ENCODE assay signal across 25 cellular contexts in the genomic region with DNA sequence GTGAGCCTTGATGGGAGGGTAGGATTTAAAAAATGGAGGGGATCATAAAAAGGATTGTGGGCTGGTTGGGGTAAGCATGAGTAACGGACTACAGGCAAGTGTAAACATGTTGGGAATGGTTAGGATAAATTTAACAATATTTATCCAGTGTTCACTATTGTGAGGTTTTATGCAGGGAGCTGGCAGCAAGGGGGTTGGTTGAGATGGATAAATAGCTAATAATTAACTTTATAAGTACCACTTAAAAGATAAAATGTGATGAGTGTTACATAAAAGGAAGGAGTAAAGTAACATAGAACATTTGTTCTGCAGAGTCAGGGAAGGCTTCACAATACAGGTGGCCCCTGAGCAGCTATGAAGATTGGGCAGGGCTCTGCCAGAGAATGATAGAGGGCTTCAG.
DNase-seq lines count a peak whose midpoint lies in the region; ATAC-seq and TF ChIP-seq lines count a peak whose summit lies in the region.
"Had no signal": no experiment of that assay in that cellular context is flagged by ENCODE, and none has a peak within 500 bp of the region (broad histone marks: within the 10 kb centered on the region; RNA-seq: fewer than 3 reads in every experiment).

No MANE protein-coding gene starts in this region.

- H3K9me3 ChIP-seq in stomach (no peaks in the 10 kb centered on the region), Karpas-422 (ENCODE audit: low read length) (no peaks in the 10 kb centered on the region)
- H3K9me3 ChIP-seq: lower lobe of right lung, tibial nerve had no signal

- no peak for TF ChIP-seq EP300 in stomach (IDR thresholded peaks at IDR 0.05)

- intact Hi-C loops in stomach (cut with DNase I; ENCODE audit: low total_unique reads): no loop called here

- DNase-seq in HT-29 (ENCODE audit: low spot score) (peak; percentile 80), NCI-H748 treated with DMSO at 0.1 percent for 48 hours (lab: John Stamatoyannopoulos, UW) (peak; percentile 34), glomerular visceral epithelial cell (ENCODE audit: extremely low spot score) (peak; percentile 37), stomach (no peak), Karpas-422 (no peak), mesenteric fat pad (ENCODE audit: low spot score) (no peak)
- DNase-seq: activated CD4-positive, alpha-beta T cell treated with anti-CD3 and anti-CD28 coated beads for 36 hours; activated CD8-positive, alpha-beta memory T cell treated with anti-CD3 and anti-CD28 coated beads for 24 hours; activated gamma-delta T cell treated with Interleukin-2 at 50 U/mL for 16 hours; activated T-cell treated with anti-CD3 and anti-CD28 coated beads, Interleukin-2, amount 50 U/mL, for 24 hours; CD4-positive, alpha-beta T cell; effector CD4-positive, alpha-beta T cell; erythroblast; immature natural killer cell; lower lobe of right lung; NCI-H1092; NCI-H2081; NCI-H446 treated with DMSO at 0.1 percent for 48 hours; NK-92 treated with Interleukin-12 subunit alpha and Interleukin-12 subunit beta, amount 100 ng/mL, for 24 hours; T-helper 17 cell had no signal

- H4K20me1 ChIP-seq in Karpas-422 (ENCODE audit: insufficient read depth, low read depth, low read length): no peaks in the 10 kb centered on the region

- H3K27me3 ChIP-seq in stomach: no peaks in the 10 kb centered on the region
- H3K27me3 ChIP-seq in Karpas-422 (ENCODE audit: low read length): no peaks in the 10 kb centered on the region
- H3K27me3 ChIP-seq: SJSA1, tibial nerve had no signal

- H2AFZ ChIP-seq in Karpas-422 (ENCODE audit: low read length): no peak overlapping the region

- H3K4me1 ChIP-seq in stomach (peaks cover 0 to 17% (median 2%) of the 10 kb centered on the region in 4 donors), Karpas-422 (ENCODE audit: low read length) (no peaks in the 10 kb centered on the region)
- H3K4me1 ChIP-seq: lower lobe of right lung had no signal

- no peaks in the 10 kb centered on the region for H3K79me2 ChIP-seq in Karpas-422 (ENCODE audit: low read length)

- no peak for ATAC-seq in HG03139 (IDR thresholded peaks at IDR 0.05; ENCODE audit: unreplicated experiment)
- ATAC-seq: activated CD4-positive, alpha-beta T cell treated with anti-CD3 and anti-CD28 coated beads for 36 hours; HepG2; sciatic nerve; T-helper 17 cell had no signal

- H3K4me2 ChIP-seq in Karpas-422 (ENCODE audit: low read depth, low read length, poor library complexity, severe bottlenecking): no peak overlapping the region

- WGBS in stomach, 5 donors: 27 to 58% (median 46%) methylated on average over 1 of the region's 1 CpG

- TF ChIP-seq POLR2A in stomach (IDR thresholded peaks at IDR 0.05): no peak

- no peaks in the 10 kb centered on the region for H3K9me2 ChIP-seq in Karpas-422 (replicated peaks; ENCODE audit: insufficient read depth, low read length)

- H3K27ac ChIP-seq in stomach: peak overlapping the region in 2 of 5 donors; percentile 11 to 21
- no peak overlapping the region for H3K27ac ChIP-seq in Karpas-422 (ENCODE audit: low read length)
- H3K27ac ChIP-seq: lower lobe of right lung, SJSA1 had no signal

- H3K9ac ChIP-seq in Karpas-422 (ENCODE audit: low read length): no peak overlapping the region

- H3K36me3 ChIP-seq in stomach: no peaks in the 10 kb centered on the region
- no peaks in the 10 kb centered on the region for H3K36me3 ChIP-seq in Karpas-422 (ENCODE audit: insufficient read depth, low read length)
- H3K36me3 ChIP-seq: lower lobe of right lung, SJSA1, tibial nerve had no signal

- H3K4me3 ChIP-seq in stomach: peak overlapping the region in 3 of 4 donors; percentile 13 to 23 (median 15)
- H3K4me3 ChIP-seq in Karpas-422 (ENCODE audit: low read length): no peak overlapping the region
- H3K4me3 ChIP-seq: lower lobe of right lung, SJSA1, tibial nerve had no signal

- TF ChIP-seq CTCF in stomach (IDR thresholded peaks at IDR 0.05): no peak

Comparison
In these comparisons a context has a peak if more than half of its experiments do, and no peak if none do; other contexts are left out.
1. DNase-seq: peak in HT-29 (single experiment), NCI-H748 treated with DMSO at 0.1 percent for 48 hours (single experiment) and glomerular visceral epithelial cell (single experiment); none in stomach (single experiment), Karpas-422 (single experiment) and mesenteric fat pad (single experiment).